ENCODE assay signal across 14 cellular contexts in genomic region chrX:81259714-81260395, GRCh38. TPM values are rescaled to one million over a fixed set of nuclear protein-coding genes. Genes with fewer than 3 reads are reported as not detected.
DNase-seq lines count a peak whose midpoint lies in the region; ATAC-seq, FAIRE-seq and TF ChIP-seq lines count a peak whose summit lies in the region.
"Had no signal": no experiment of that assay in that cellular context is flagged by ENCODE, and none has a peak within 500 bp of the region (broad histone marks: within the 10 kb centered on the region; RNA-seq: fewer than 3 reads in every experiment).

No MANE protein-coding gene starts in this region.

- no peak for TF ChIP-seq CTCF in ascending aorta (IDR thresholded peaks at IDR 0.05)

- H3K9ac ChIP-seq in iPS-20b (ENCODE audit: low read depth, low read length), result peak overlapping the region; percentile 63; the same call in 1 of the 2 replicates

- intact Hi-C loops in ascending aorta (cut with DNase I), result loop anchor here (5.0 kb wide), 1 partner anchor 58 kb away; the partner anchor contains the start of genes HMGN5 and SH3BGRL

- ATAC-seq in HG02571 (IDR thresholded peaks at IDR 0.05; ENCODE audit: unreplicated experiment) (no peak), HG03460 (IDR thresholded peaks at IDR 0.05; ENCODE audit: unreplicated experiment) (no peak)
- ATAC-seq: activated CD8-positive, alpha-beta T cell treated with anti-CD3 and anti-CD28 coated beads for 36 hours; K562; T-cell had no signal

- no peak for FAIRE-seq in GM12892 (lab: Jason Lieb, UNC)
- FAIRE-seq: K562 had no signal

- H3K27ac ChIP-seq in ascending aorta (peak overlapping the region; percentile 78 to 81), iPS-20b (ENCODE audit: low read length) (no peak overlapping the region)

- H3K9me3 ChIP-seq in ascending aorta (no peaks in the 10 kb centered on the region), iPS-20b (ENCODE audit: insufficient read depth, low read depth, low read length) (no peaks in the 10 kb centered on the region)

- H3K4me1 ChIP-seq in ascending aorta, result peaks cover 4 to 12% of the 10 kb centered on the region in 2 donors
- H3K4me1 ChIP-seq in iPS-20b (ENCODE audit: insufficient read depth, low read length), result peaks cover 24% of the 10 kb centered on the region

- no peak for TF ChIP-seq POLR2A in GM12892 (IDR thresholded peaks at IDR 0.05; ENCODE audit: low read depth, low read length)

- DNase-seq in HCEC 1CT (peak; percentile 43), ascending aorta (ENCODE audit: low spot score in 2 of 2) (no peak), stromal cell of bone marrow (ENCODE audit: low read depth) (peak; percentile 7), NCI-H226 (no peak), GM12892 (ENCODE audit: insufficient read length) (no peak)
- DNase-seq: activated CD8-positive, alpha-beta T cell treated with anti-CD3 and anti-CD28 coated beads for 36 hours; activated naive CD4-positive, alpha-beta T cell treated with anti-CD3 and anti-CD28 coated beads, Interleukin-2, amount 10 ng/mL, durations not matched to agents 7 days and 5 days; glutamatergic neuron; NCI-H2081 treated with DMSO at 0.1 percent for 48 hours; T-cell had no signal

- H3K27me3 ChIP-seq in ascending aorta (no peaks in the 10 kb centered on the region), iPS-20b (ENCODE audit: insufficient read depth, low read length) (no peaks in the 10 kb centered on the region)

- H3K36me3 ChIP-seq in ascending aorta (no peaks in the 10 kb centered on the region), iPS-20b (ENCODE audit: insufficient read depth, low read depth, low read length) (no peaks in the 10 kb centered on the region)

- no peak overlapping the region for H3K4me3 ChIP-seq in ascending aorta
- H3K4me3 ChIP-seq in iPS-20b (ENCODE audit: low read length), result no peak overlapping the region; the same call in 1 of the 2 replicates
- H3K4me3 ChIP-seq: K562 had no signal

RNA-seq across cellular contexts. Expression of gene SH3BGRL, which starts 58.0 kb away (rescaled TPM):
- 91.9 TPM for total RNA-seq in ascending aorta
- polyA plus RNA-seq in GM12892 (2012; ENCODE audit: missing spikeins), result 127 TPM

RNA-seq across cellular contexts. Expression of gene HMGN5, which starts 58.1 kb away (rescaled TPM):
- not detected for total RNA-seq in ascending aorta
- 14.0 TPM for polyA plus RNA-seq in GM12892 (2012; ENCODE audit: missing spikeins)

Comparison
In these comparisons a context has a peak if more than half of its experiments do, and no peak if none do; other contexts are left out.
1. DNase-seq: peak in HCEC 1CT (single experiment) and stromal cell of bone marrow (single experiment); none in ascending aorta (0 of 2), NCI-H226 (single experiment) and GM12892 (single experiment).